ENCODE assay signal across 8 cellular contexts in genomic region chr2:205024822-205025518, GRCh38.
DNase-seq lines count a peak whose midpoint lies in the region; ATAC-seq and TF ChIP-seq lines count a peak whose summit lies in the region.

No MANE protein-coding gene starts in this region.

- no peak overlapping the region for H3K4me3 ChIP-seq in CD8-positive, alpha-beta T cell (ENCODE audit: low read depth, low read length)

- H3K27me3 Mint-ChIP-seq in CD8-positive, alpha-beta T cell (ENCODE audit: low read depth), result no peaks in the 10 kb centered on the region

- no peak for ATAC-seq in CD8-positive, alpha-beta T cell

- intact Hi-C loops in CD8-positive, alpha-beta T cell (cut with DNase I, micrococcal nuclease), result no loop called here

- H3K9me3 Mint-ChIP-seq in CD8-positive, alpha-beta T cell, result no peaks in the 10 kb centered on the region

- no peaks in the 10 kb centered on the region for H3K27me3 ChIP-seq in CD8-positive, alpha-beta T cell (ENCODE audit: insufficient read depth, low read length)

- no peaks in the 10 kb centered on the region for H3K4me1 ChIP-seq in CD8-positive, alpha-beta T cell (ENCODE audit: insufficient read depth, low read length)

- DNase-seq in AG20443 (ENCODE audit: low spot score), result peak; percentile 93
- peak; percentile 75 for DNase-seq in MV-4-11 (lab: John Stamatoyannopoulos, UW)
- DNase-seq in amniotic epithelial cell (ENCODE audit: low read depth), result peak; percentile 90
- peak; percentile 28 to 53 for DNase-seq in hippocampal formation (lab: John Stamatoyannopoulos, UW)
- DNase-seq in stimulated activated CD4-positive, alpha-beta T cell treated with anti-CD3 and anti-CD28 coated beads, Interleukin-2, amount 100 ng/mL, for 48 hours, result peak; percentile 14 to 25
- DNase-seq in NCI-H2029 (lab: John Stamatoyannopoulos, UW), result no peak
- DNase-seq in SHP77 treated with DMSO at 0.1 percent for 48 hours (lab: John Stamatoyannopoulos, UW), result no peak
- DNase-seq in CD8-positive, alpha-beta T cell, result no peak

- H3K9me3 ChIP-seq in CD8-positive, alpha-beta T cell (ENCODE audit: low read length), result no peaks in the 10 kb centered on the region

- H3K36me3 Mint-ChIP-seq in CD8-positive, alpha-beta T cell, result no peaks in the 10 kb centered on the region

- CTCF ChIA-PET in CD8-positive, alpha-beta T cell (lab: Charles Lee), result no interaction called here

- peaks cover 16% of the 10 kb centered on the region for H3K4me1 Mint-ChIP-seq in CD8-positive, alpha-beta T cell (ENCODE audit: low read depth)

- POLR2A ChIA-PET in CD8-positive, alpha-beta T cell (lab: Charles Lee), result no interaction called here

- H3K27ac Mint-ChIP-seq in CD8-positive, alpha-beta T cell, result no peak overlapping the region

- TF ChIP-seq CTCF in CD8-positive, alpha-beta T cell (IDR thresholded peaks at IDR 0.05), result no peak

- H3K4me3 Mint-ChIP-seq in CD8-positive, alpha-beta T cell, result no peak overlapping the region

- H3K27ac ChIP-seq in CD8-positive, alpha-beta T cell (ENCODE audit: low read depth, low read length), result no peak overlapping the region

- no peaks in the 10 kb centered on the region for H3K36me3 ChIP-seq in CD8-positive, alpha-beta T cell (ENCODE audit: insufficient read depth, low read length)

Comparison
In these comparisons a context has a peak if more than half of its experiments do, and no peak if none do; other contexts are left out.
1. DNase-seq: peak in AG20443 (single experiment), MV-4-11 (single experiment), amniotic epithelial cell (single experiment), hippocampal formation (2 of 2) and stimulated activated CD4-positive, alpha-beta T cell treated with anti-CD3 and anti-CD28 coated beads, Interleukin-2, amount 100 ng/mL, for 48 hours (2 of 2); none in NCI-H2029 (single experiment), SHP77 treated with DMSO at 0.1 percent for 48 hours (single experiment) and CD8-positive, alpha-beta T cell (0 of 7).